Comparison of ENCODE assay signal across 25 cellular contexts in genomic region chr5:39980056-39980455, GRCh38.
"Had no signal": no experiment of that assay in that cellular context is flagged by ENCODE, and none has a peak within 500 bp of the region (broad histone marks: within the 10 kb centered on the region; RNA-seq: fewer than 3 reads in every experiment).

No MANE protein-coding gene starts in this region.

- H3K9me3 Mint-ChIP-seq: activated B cell treated with CpG ODN at 0.5 μM for 24 hours; activated CD8-positive, alpha-beta T cell treated with anti-CD3 and anti-CD28 coated beads for 36 hours; activated naive CD8-positive, alpha-beta T cell treated with anti-CD3 and anti-CD28 coated beads for 36 hours; activated T-helper 17 cell treated with anti-CD3 and anti-CD28 coated beads, Interleukin-2, amount 50 U/mL, for 72 hours; nephron progenitor cell; T-cell had no signal

- H3K27me3 ChIP-seq: body of pancreas, esophagus squamous epithelium, sigmoid colon, transverse colon, uterus had no signal

- H3K4me3 ChIP-seq: body of pancreas, esophagus squamous epithelium, lung, sigmoid colon, transverse colon, uterus had no signal

- H3K4me3 Mint-ChIP-seq: activated B cell treated with CpG ODN at 0.5 μM for 24 hours; activated CD8-positive, alpha-beta T cell treated with anti-CD3 and anti-CD28 coated beads for 36 hours; activated naive CD8-positive, alpha-beta T cell treated with anti-CD3 and anti-CD28 coated beads for 36 hours; activated T-helper 17 cell treated with anti-CD3 and anti-CD28 coated beads, Interleukin-2, amount 50 U/mL, for 72 hours; nephron progenitor cell; T-cell had no signal

- H3K4me1 ChIP-seq: body of pancreas, esophagus squamous epithelium, transverse colon, uterus had no signal

- ATAC-seq: activated CD8-positive, alpha-beta T cell treated with anti-CD3 and anti-CD28 coated beads for 36 hours; activated T-helper 17 cell treated with anti-CD3 and anti-CD28 coated beads, Interleukin-2, amount 50 U/mL, for 72 hours; body of pancreas; stimulated activated naive CD8-positive, alpha-beta T cell treated with anti-CD3 and anti-CD28 coated beads, Interleukin-15, Interleukin-2, amounts not matched to agents 100 U/mL and 50 U/mL, for 24 hours; T-cell had no signal

- H3K27ac ChIP-seq: body of pancreas, esophagus squamous epithelium, sigmoid colon, transverse colon, uterus had no signal

- H3K36me3 ChIP-seq: esophagus squamous epithelium, sigmoid colon, transverse colon, uterus had no signal

- H3K9me3 ChIP-seq: body of pancreas, esophagus squamous epithelium, sigmoid colon, transverse colon, uterus had no signal

- DNase-seq: activated B cell treated with CpG ODN at 0.5 μM for 24 hours; activated CD4-positive, alpha-beta T cell treated with anti-CD3 and anti-CD28 coated beads for 48 hours; activated CD8-positive, alpha-beta T cell treated with anti-CD3 and anti-CD28 coated beads for 36 hours; activated naive CD4-positive, alpha-beta T cell; activated naive CD8-positive, alpha-beta T cell treated with anti-CD3 and anti-CD28 coated beads for 36 hours; activated T-cell treated with anti-CD3 and anti-CD28 coated beads, Interleukin-2, amount 50 U/mL, for 1 hour; amygdala; body of pancreas; effector CD8-positive, alpha-beta T cell; esophagus squamous epithelium; foreskin melanocyte; glutamatergic neuron; hippocampal formation; midbrain; nephron progenitor cell; nucleus accumbens; sigmoid colon; stimulated activated CD4-positive, alpha-beta T cell treated with anti-CD3 and anti-CD28 coated beads, Interleukin-12 subunit alpha, Interleukin-12 subunit beta, amount 100 ng/mL, for 4 hours; stimulated activated CD4-positive, alpha-beta T cell treated with anti-CD3 and anti-CD28 coated beads, Interleukin-1b, Interleukin-23, amount 100 ng/mL, for 48 hours; stimulated activated naive CD8-positive, alpha-beta T cell treated with anti-CD3 and anti-CD28 coated beads, Interleukin-15, Interleukin-2, amounts not matched to agents 100 U/mL and 50 U/mL, for 24 hours; T-cell; transverse colon; uterus had no signal

- H3K27ac Mint-ChIP-seq: activated B cell treated with CpG ODN at 0.5 μM for 24 hours; activated CD8-positive, alpha-beta T cell treated with anti-CD3 and anti-CD28 coated beads for 36 hours; activated naive CD8-positive, alpha-beta T cell treated with anti-CD3 and anti-CD28 coated beads for 36 hours; activated T-helper 17 cell treated with anti-CD3 and anti-CD28 coated beads, Interleukin-2, amount 50 U/mL, for 72 hours; nephron progenitor cell; T-cell had no signal

- H3K36me3 Mint-ChIP-seq: activated naive CD8-positive, alpha-beta T cell treated with anti-CD3 and anti-CD28 coated beads for 36 hours; T-cell had no signal

- H3K4me1 Mint-ChIP-seq: activated B cell treated with CpG ODN at 0.5 μM for 24 hours; activated naive CD8-positive, alpha-beta T cell treated with anti-CD3 and anti-CD28 coated beads for 36 hours; activated T-helper 17 cell treated with anti-CD3 and anti-CD28 coated beads, Interleukin-2, amount 50 U/mL, for 72 hours; nephron progenitor cell; T-cell had no signal

- H3K27me3 Mint-ChIP-seq: activated B cell treated with CpG ODN at 0.5 μM for 24 hours; activated naive CD8-positive, alpha-beta T cell treated with anti-CD3 and anti-CD28 coated beads for 36 hours; activated T-helper 17 cell treated with anti-CD3 and anti-CD28 coated beads, Interleukin-2, amount 50 U/mL, for 72 hours; T-cell had no signal
